Comparison of ENCODE assay signal across 8 cellular contexts in genomic region chr15:41971089-41971892, GRCh38. TPM values are rescaled to one million over a fixed set of nuclear protein-coding genes. Genes with fewer than 3 reads are reported as not detected.
DNase-seq lines count a peak whose midpoint lies in the region; ATAC-seq and TF ChIP-seq lines count a peak whose summit lies in the region.

No MANE protein-coding gene starts in this region.

- no peaks in the 10 kb centered on the region; the same call in 1 of the 2 replicates for H3K36me3 ChIP-seq in GM06990 (ENCODE audit: control insufficient read depth, insufficient read depth, low read length)
- no peaks in the 10 kb centered on the region for H3K36me3 ChIP-seq in GM23338 (ENCODE audit: insufficient read depth)
- H3K36me3 ChIP-seq in body of pancreas (replicated peaks in 1 of 2; ENCODE audit: insufficient read depth in 1 of 2, low read depth in 2 of 2): no peaks in the 10 kb centered on the region

- peaks cover 2% of the 10 kb centered on the region for H3K27me3 Mint-ChIP-seq in GM23338 (ENCODE audit: insufficient read depth, low read depth, poor library complexity)

- 1 to 2% methylated on average over 13 to 16 of the region's 16 CpGs for WGBS in body of pancreas, 2 donors

- H4K20me1 ChIP-seq in GM23338 (replicated peaks; ENCODE audit: insufficient read depth): peaks cover 30% of the 10 kb centered on the region

- no peaks in the 10 kb centered on the region; the same call in 2 of the 3 replicates for H3K36me3 Mint-ChIP-seq in GM23338 (ENCODE audit: low read depth)

- peak overlapping the region; percentile 96 for H3K4me3 ChIP-seq in GM06990 (replicated peaks; ENCODE audit: low read depth, low read length)
- H3K4me3 ChIP-seq in GM23338: peak overlapping the region; percentile 63
- H3K4me3 ChIP-seq in body of pancreas: peak overlapping the region; percentile 63 to 68

- ATAC-seq in GM23338: peak; percentile 57
- peak; percentile 48 for ATAC-seq in body of pancreas

- H3K27me3 ChIP-seq in GM06990 (replicated peaks; ENCODE audit: control insufficient read depth, insufficient read depth, low read length): no peaks in the 10 kb centered on the region
- no peaks in the 10 kb centered on the region for H3K27me3 ChIP-seq in GM23338 (ENCODE audit: insufficient read depth)
- no peaks in the 10 kb centered on the region for H3K27me3 ChIP-seq in body of pancreas

- H2AFZ ChIP-seq in GM23338: no peak overlapping the region

- H3K9me3 Mint-ChIP-seq in GM23338: no peaks in the 10 kb centered on the region

- H3K4me1 ChIP-seq in GM23338 (ENCODE audit: insufficient read depth) (peaks cover 18% of the 10 kb centered on the region), body of pancreas (peaks cover 40% of the 10 kb centered on the region)

- peak overlapping the region; percentile 92 for H3K4me3 Mint-ChIP-seq in GM23338

- peak overlapping the region; percentile 37; the same call in 1 of the 2 replicates for H3K27ac Mint-ChIP-seq in GM23338

- no peaks in the 10 kb centered on the region for H3K9me3 ChIP-seq in body of pancreas

- intact Hi-C loops in body of pancreas (cut with DNase I): loop anchor here (10.0 kb wide), 1 partner anchor 46 kb away; no protein-coding TSS in a partner anchor

- peaks cover 51% of the 10 kb centered on the region for H3K79me2 ChIP-seq in GM23338 (replicated peaks; ENCODE audit: insufficient read depth)

- TF ChIP-seq CTCF in GM06990 (IDR thresholded peaks at IDR 0.05; ENCODE audit: insufficient read depth, low read length, poor library complexity, severe bottlenecking) (no peak), GM23338 (conservative IDR thresholded peaks at IDR 0.05; ENCODE audit: low read depth in 2 of 2) (no peak), body of pancreas (IDR thresholded peaks at IDR 0.05) (peak in 4 of 7 experiments; percentile 13 to 30 (median 24))

- DNase-seq in GM06990 (ENCODE audit: extremely low read depth, insufficient read length) (peak; percentile 73), GM23338 (ENCODE audit: low spot score) (peak; percentile 78), LHCN-M2 (ENCODE audit: low read depth) (peak; percentile 50), T-helper 22 cell (ENCODE audit: low read depth) (peak; percentile 66), body of pancreas (peak; percentile 65 to 79 (median 77)), iPS-NIHi7 (ENCODE audit: extremely low spot score) (peak; percentile 68), inferior parietal cortex (ENCODE audit: extremely low spot score) (no peak)
- DNase-seq in stimulated activated CD4-positive, alpha-beta T cell treated with anti-CD3 and anti-CD28 coated beads, Interleukin-15, amount 100 ng/mL, for 1 hour (ENCODE audit: low read depth in 1 of 2, low spot score in 1 of 2): peak; percentile 54

- no peaks in the 10 kb centered on the region for H3F3A ChIP-seq in GM23338 (replicated peaks; ENCODE audit: low read depth)

- H3K9me2 ChIP-seq in GM23338 (ENCODE audit: insufficient read depth): no peaks in the 10 kb centered on the region

- H3K27ac ChIP-seq in GM23338 (ENCODE audit: low read depth) (no peak overlapping the region; the same call in 1 of the 2 replicates), body of pancreas (peak overlapping the region; percentile 93 to 99 (median 98))

- H3K4me1 Mint-ChIP-seq in GM23338: peaks cover 26% of the 10 kb centered on the region

- TF ChIP-seq POLR2A in body of pancreas (IDR thresholded peaks at IDR 0.05): peak; percentile 49 to 87 (median 85)

- H3K4me2 ChIP-seq in GM23338: peak overlapping the region; percentile 83

TF ChIP-seq in GM23338, 12 proteins besides CTCF, POLR2A, EP300 and RAD21 (continues in another document):
- TF ChIP-seq EZH2phosphoT487 (IDR thresholded peaks at IDR 0.05; ENCODE audit: unreplicated experiment) (no peak), ZNF331 (CRISPR knock-in tag; IDR thresholded peaks at IDR 0.05; ENCODE audit: low read depth) (no peak), POLR2AphosphoS5 (IDR thresholded peaks at IDR 0.05; ENCODE audit: low read depth) (no peak), NANOG (IDR thresholded peaks at IDR 0.05; ENCODE audit: borderline replicate concordance) (no peak), ZNF114 (CRISPR knock-in tag; IDR thresholded peaks at IDR 0.05) (no peak), JUNB (IDR thresholded peaks at IDR 0.05; ENCODE audit: unreplicated experiment) (no peak), EZH2 (IDR thresholded peaks at IDR 0.05; ENCODE audit: low read depth, unreplicated experiment) (no peak), STAT1 (IDR thresholded peaks at IDR 0.05; ENCODE audit: unreplicated experiment) (no peak), CREB1 (CRISPR knock-in tag; IDR thresholded peaks at IDR 0.05; ENCODE audit: low read depth) (no peak)
- TF ChIP-seq, protein P1, sequence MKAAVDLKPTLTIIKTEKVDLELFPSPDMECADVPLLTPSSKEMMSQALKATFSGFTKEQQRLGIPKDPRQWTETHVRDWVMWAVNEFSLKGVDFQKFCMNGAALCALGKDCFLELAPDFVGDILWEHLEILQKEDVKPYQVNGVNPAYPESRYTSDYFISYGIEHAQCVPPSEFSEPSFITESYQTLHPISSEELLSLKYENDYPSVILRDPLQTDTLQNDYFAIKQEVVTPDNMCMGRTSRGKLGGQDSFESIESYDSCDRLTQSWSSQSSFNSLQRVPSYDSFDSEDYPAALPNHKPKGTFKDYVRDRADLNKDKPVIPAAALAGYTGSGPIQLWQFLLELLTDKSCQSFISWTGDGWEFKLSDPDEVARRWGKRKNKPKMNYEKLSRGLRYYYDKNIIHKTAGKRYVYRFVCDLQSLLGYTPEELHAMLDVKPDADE (IDR thresholded peaks at IDR 0.05): no peak
- TF ChIP-seq, protein P2, sequence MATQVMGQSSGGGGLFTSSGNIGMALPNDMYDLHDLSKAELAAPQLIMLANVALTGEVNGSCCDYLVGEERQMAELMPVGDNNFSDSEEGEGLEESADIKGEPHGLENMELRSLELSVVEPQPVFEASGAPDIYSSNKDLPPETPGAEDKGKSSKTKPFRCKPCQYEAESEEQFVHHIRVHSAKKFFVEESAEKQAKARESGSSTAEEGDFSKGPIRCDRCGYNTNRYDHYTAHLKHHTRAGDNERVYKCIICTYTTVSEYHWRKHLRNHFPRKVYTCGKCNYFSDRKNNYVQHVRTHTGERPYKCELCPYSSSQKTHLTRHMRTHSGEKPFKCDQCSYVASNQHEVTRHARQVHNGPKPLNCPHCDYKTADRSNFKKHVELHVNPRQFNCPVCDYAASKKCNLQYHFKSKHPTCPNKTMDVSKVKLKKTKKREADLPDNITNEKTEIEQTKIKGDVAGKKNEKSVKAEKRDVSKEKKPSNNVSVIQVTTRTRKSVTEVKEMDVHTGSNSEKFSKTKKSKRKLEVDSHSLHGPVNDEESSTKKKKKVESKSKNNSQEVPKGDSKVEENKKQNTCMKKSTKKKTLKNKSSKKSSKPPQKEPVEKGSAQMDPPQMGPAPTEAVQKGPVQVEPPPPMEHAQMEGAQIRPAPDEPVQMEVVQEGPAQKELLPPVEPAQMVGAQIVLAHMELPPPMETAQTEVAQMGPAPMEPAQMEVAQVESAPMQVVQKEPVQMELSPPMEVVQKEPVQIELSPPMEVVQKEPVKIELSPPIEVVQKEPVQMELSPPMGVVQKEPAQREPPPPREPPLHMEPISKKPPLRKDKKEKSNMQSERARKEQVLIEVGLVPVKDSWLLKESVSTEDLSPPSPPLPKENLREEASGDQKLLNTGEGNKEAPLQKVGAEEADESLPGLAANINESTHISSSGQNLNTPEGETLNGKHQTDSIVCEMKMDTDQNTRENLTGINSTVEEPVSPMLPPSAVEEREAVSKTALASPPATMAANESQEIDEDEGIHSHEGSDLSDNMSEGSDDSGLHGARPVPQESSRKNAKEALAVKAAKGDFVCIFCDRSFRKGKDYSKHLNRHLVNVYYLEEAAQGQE (IDR thresholded peaks at IDR 0.05; ENCODE audit: unreplicated experiment): no peak

RNA-seq across cellular contexts. Expression of gene EHD4, which starts 1.1 kb away (rescaled TPM):
- total RNA-seq in GM23338 (2014; rRNA removed; shearing (Covaris generic)): 30.6 and 31.0 TPM in 2 replicates
- polyA plus RNA-seq in GM23338 (2016; fragmentation: Nextera tagmentation; extraction: Ambion mirVana): 11.2 and 13.0 TPM in 2 replicates
- 19.8 and 20.6 TPM in 2 replicates for total RNA-seq in LHCN-M2 (2014; rRNA removed)
- 19.3 TPM for polyA plus RNA-seq in LHCN-M2 (2012)
- 10 to 100 TPM; 13.8 to 16.9 TPM for total RNA-seq in body of pancreas

RNA-seq across cellular contexts. Expression of gene PLA2G4E, which starts 49.6 kb away (rescaled TPM):
- not detected in 2 replicates for total RNA-seq in GM23338 (2014; rRNA removed; shearing (Covaris generic))
- not detected in 2 replicates for polyA plus RNA-seq in GM23338 (2016; fragmentation: Nextera tagmentation; extraction: Ambion mirVana)
- total RNA-seq in LHCN-M2 (2014; rRNA removed) (not detected in 2 replicates), body of pancreas (not detected)
- polyA plus RNA-seq in LHCN-M2 (2012): not detected

Comparison
In these comparisons a context has a peak if more than half of its experiments do, and no peak if none do; other contexts are left out.
1. CTCF ChIP-seq: peak in body of pancreas (4 of 7); none in GM06990 (single experiment) and GM23338 (0 of 2).
2. Peak in every context shown above with its lines, with median percentiles within 50 percentile points of each other: H3K4me3 ChIP-seq.